In the genomic region with DNA sequence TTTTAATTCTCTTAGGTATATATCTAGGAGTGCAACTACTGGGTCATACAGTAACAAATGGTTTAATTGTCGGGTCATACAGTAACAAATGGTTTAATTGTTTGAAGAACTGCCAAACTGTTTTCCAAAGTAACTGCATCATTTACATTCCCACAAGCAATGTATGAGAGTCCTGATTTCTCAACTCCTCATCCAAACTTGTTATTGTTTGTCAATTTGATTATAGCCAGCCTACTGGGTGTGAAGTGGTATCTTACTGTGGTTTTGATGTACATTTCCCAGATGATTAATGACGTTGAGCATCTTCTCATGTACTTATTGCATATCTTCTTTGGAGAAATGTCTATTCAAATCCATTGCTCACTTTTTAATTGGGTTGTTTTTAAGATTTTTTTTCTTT, we compare ENCODE assay signal across 29 cellular contexts.
A peak's percentile ranks its signal among the peaks of the same experiment; 100 is the strongest.
DNase-seq lines count a peak whose midpoint lies in the region; ATAC-seq and TF ChIP-seq lines count a peak whose summit lies in the region.
"Had no signal": no experiment of that assay in that cellular context is flagged by ENCODE, and none has a peak within 500 bp of the region (broad histone marks: within the 10 kb centered on the region; RNA-seq: fewer than 3 reads in every experiment).

No MANE protein-coding gene starts in this region.

- H3K4me3 Mint-ChIP-seq in stimulated activated effector memory CD8-positive, alpha-beta T cell treated with anti-CD3 and anti-CD28 coated beads, Interleukin-12 subunit alpha, Interleukin-12 subunit beta, amount 100 ng/mL, for 72 hours: no peak overlapping the region
- H3K4me3 Mint-ChIP-seq: activated CD4-positive, alpha-beta memory T cell treated with anti-CD3 and anti-CD28 coated beads, Interleukin-2, amount 10 ng/mL, durations not matched to agents 7 days and 5 days; activated naive CD8-positive, alpha-beta T cell; central memory CD8-positive, alpha-beta T cell; H9; naive thymus-derived CD4-positive, alpha-beta T cell; T-helper 1 cell treated with Interleukin-12 subunit alpha and Interleukin-12 subunit beta and Interleukin-4 antibody, amounts not matched to agents 30 μg/mL and 1 μg/mL, for 36 hours; type B pancreatic cell had no signal

- peaks cover 100% of the 10 kb centered on the region for H3K36me3 Mint-ChIP-seq in stimulated activated effector memory CD8-positive, alpha-beta T cell treated with anti-CD3 and anti-CD28 coated beads, Interleukin-12 subunit alpha, Interleukin-12 subunit beta, amount 100 ng/mL, for 72 hours

- peaks cover 26% of the 10 kb centered on the region for H3K4me1 ChIP-seq in foreskin keratinocyte
- H3K4me1 ChIP-seq: ascending aorta, Caco-2 had no signal

- no peaks in the 10 kb centered on the region for H3K27me3 ChIP-seq in foreskin keratinocyte
- H3K27me3 ChIP-seq: ascending aorta; BLaER1 treated with 17β-estradiol and CSF1 and Interleukin-3, amounts not matched to agents 10 nM and 100 nM; MG63 had no signal

- TF ChIP-seq CTCF in foreskin keratinocyte (conservative IDR thresholded peaks at IDR 0.05): no peak

- peak; percentile 48 for DNase-seq in ELR (ENCODE audit: low read depth)
- DNase-seq in NCI-H226: peak; percentile 17
- peak; percentile 9 for DNase-seq in dermis blood vessel endothelial cell
- DNase-seq in foreskin keratinocyte: peak; percentile 1 to 23
- no peak for DNase-seq in stimulated activated effector memory CD8-positive, alpha-beta T cell treated with anti-CD3 and anti-CD28 coated beads, Interleukin-12 subunit alpha, Interleukin-12 subunit beta, amount 100 ng/mL, for 72 hours (ENCODE audit: low spot score in 2 of 2)
- DNase-seq in NOMO-1 treated with DMSO at 0.1 percent for 48 hours (lab: John Stamatoyannopoulos, UW; ENCODE audit: unreplicated experiment): no peak
- no peak for DNase-seq in activated CD4-positive, alpha-beta T cell treated with anti-CD3 and anti-CD28 coated beads, Interleukin-2, amount 50 U/mL, for 4 hours
- DNase-seq in activated effector memory CD4-positive, alpha-beta T cell treated with anti-CD3 and anti-CD28 coated beads, Interleukin-2, amount 50 U/mL, for 16 hours: no peak
- DNase-seq: activated CD4-positive, alpha-beta memory T cell treated with anti-CD3 and anti-CD28 coated beads, Interleukin-2, amount 10 ng/mL, durations not matched to agents 7 days and 5 days; activated CD4-positive, CD25-positive, alpha-beta regulatory T cell treated with anti-CD3 and anti-CD28 coated beads, Interleukin-2, amount 50 U/mL, for 72 hours; Caco-2; GF-D8; H9; islet precursor cell; left ventricle myocardium superior; MG63; midbrain; naive thymus-derived CD4-positive, alpha-beta T cell; NCI-H2029 treated with DMSO at 0.1 percent for 48 hours; NCI-H774; occipital lobe had no signal

- no peak overlapping the region for H3K27ac ChIP-seq in foreskin keratinocyte
- H3K27ac ChIP-seq: ascending aorta, SK-N-MC, skin epidermis had no signal

- no peak for ATAC-seq in foreskin keratinocyte
- ATAC-seq in stimulated activated effector memory CD8-positive, alpha-beta T cell treated with anti-CD3 and anti-CD28 coated beads, Interleukin-12 subunit alpha, Interleukin-12 subunit beta, amount 100 ng/mL, for 72 hours: no peak
- ATAC-seq: left ventricle myocardium superior had no signal

- H3K4me1 Mint-ChIP-seq in stimulated activated effector memory CD8-positive, alpha-beta T cell treated with anti-CD3 and anti-CD28 coated beads, Interleukin-12 subunit alpha, Interleukin-12 subunit beta, amount 100 ng/mL, for 72 hours: no peaks in the 10 kb centered on the region
- H3K4me1 Mint-ChIP-seq: H9 had no signal

- H3K9me3 Mint-ChIP-seq in stimulated activated effector memory CD8-positive, alpha-beta T cell treated with anti-CD3 and anti-CD28 coated beads, Interleukin-12 subunit alpha, Interleukin-12 subunit beta, amount 100 ng/mL, for 72 hours: no peaks in the 10 kb centered on the region
- H3K9me3 Mint-ChIP-seq: activated CD4-positive, alpha-beta memory T cell treated with anti-CD3 and anti-CD28 coated beads, Interleukin-2, amount 10 ng/mL, durations not matched to agents 7 days and 5 days; central memory CD8-positive, alpha-beta T cell; H9; T-helper 1 cell treated with Interleukin-12 subunit alpha and Interleukin-12 subunit beta and Interleukin-4 antibody, amounts not matched to agents 30 μg/mL and 1 μg/mL, for 36 hours; type B pancreatic cell had no signal

- H3K27ac Mint-ChIP-seq in stimulated activated effector memory CD8-positive, alpha-beta T cell treated with anti-CD3 and anti-CD28 coated beads, Interleukin-12 subunit alpha, Interleukin-12 subunit beta, amount 100 ng/mL, for 72 hours: no peak overlapping the region
- H3K27ac Mint-ChIP-seq: activated CD4-positive, alpha-beta memory T cell treated with anti-CD3 and anti-CD28 coated beads, Interleukin-2, amount 10 ng/mL, durations not matched to agents 7 days and 5 days; activated naive CD8-positive, alpha-beta T cell; H9; T-helper 1 cell treated with Interleukin-12 subunit alpha and Interleukin-12 subunit beta and Interleukin-4 antibody, amounts not matched to agents 30 μg/mL and 1 μg/mL, for 36 hours; type B pancreatic cell had no signal

Comparison
In these comparisons a context has a peak if more than half of its experiments do, and no peak if none do; other contexts are left out.
1. DNase-seq: peak in ELR (single experiment), NCI-H226 (single experiment), dermis blood vessel endothelial cell (single experiment) and foreskin keratinocyte (2 of 2); none in stimulated activated effector memory CD8-positive, alpha-beta T cell treated with anti-CD3 and anti-CD28 coated beads, Interleukin-12 subunit alpha, Interleukin-12 subunit beta, amount 100 ng/mL, for 72 hours (0 of 2), NOMO-1 treated with DMSO at 0.1 percent for 48 hours (single experiment), activated CD4-positive, alpha-beta T cell treated with anti-CD3 and anti-CD28 coated beads, Interleukin-2, amount 50 U/mL, for 4 hours (0 of 2) and activated effector memory CD4-positive, alpha-beta T cell treated with anti-CD3 and anti-CD28 coated beads, Interleukin-2, amount 50 U/mL, for 16 hours (single experiment).